In the genomic region with DNA sequence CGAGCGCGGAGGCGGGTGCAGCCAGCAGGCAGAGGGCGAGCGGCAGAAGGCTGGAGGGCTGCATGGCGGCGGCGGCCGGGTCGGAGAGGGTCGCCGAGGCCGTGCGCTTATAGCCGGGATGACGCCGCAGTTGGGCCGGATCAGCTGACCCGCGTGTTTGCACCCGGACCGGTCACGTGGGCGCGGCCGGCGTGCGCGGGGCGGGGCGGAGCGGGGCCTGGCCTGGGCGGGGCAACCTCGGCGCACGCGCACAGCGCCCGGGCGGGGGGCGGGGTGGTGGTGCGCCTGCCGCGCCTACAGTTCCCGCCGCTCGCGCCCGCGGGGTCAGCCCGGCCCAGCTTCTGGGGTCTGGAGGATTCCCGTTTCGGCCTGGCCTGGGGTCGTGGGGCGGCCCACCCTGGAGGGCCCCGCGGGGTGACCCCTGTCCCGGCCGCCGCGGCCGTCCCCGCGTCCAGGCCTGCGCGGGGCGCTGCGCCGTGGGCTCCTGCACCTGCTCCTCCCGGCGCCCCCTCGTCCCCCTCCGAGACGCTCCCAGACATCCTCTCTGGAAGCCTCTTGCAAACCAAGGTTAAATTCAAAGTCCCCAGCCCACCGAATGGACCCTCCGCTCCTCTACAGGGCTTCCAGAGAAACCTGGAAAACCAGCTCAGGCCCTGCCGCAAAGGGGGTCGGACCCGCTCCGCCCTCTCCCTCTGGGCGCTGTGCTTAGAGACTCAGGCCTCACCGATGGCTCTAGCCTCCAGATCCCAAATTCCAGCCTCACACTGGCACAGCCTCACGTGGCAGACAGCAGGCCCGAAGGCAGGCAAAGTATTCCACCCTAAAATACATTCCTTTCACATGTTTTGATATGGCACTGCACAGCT, we compare ENCODE assay signal across 1 cellular context.
TF ChIP-seq lines count a peak whose summit lies in the region.

TSS of gene CTSD (minus strand) at position 132 of the 866 bp plus-strand sequence. CDS start at position 64, 68 bp downstream.

TF ChIP-seq in K562, 482 proteins besides CTCF, POLR2A, EP300 and RAD21 (continued from another document and continues in another):
- TF ChIP-seq RFX5 (IDR thresholded peaks at IDR 0.05; ENCODE audit: low read depth, low read length) (no peak), ATF1 (CRISPR knock-in tag; IDR thresholded peaks at IDR 0.05) (no peak), ATF1 (tag; IDR thresholded peaks at IDR 0.05) (peak; percentile 22), SP2 (IDR thresholded peaks at IDR 0.05; ENCODE audit: extremely low read depth, low read depth, low read length, poor library complexity, severe bottlenecking) (no peak), GTF2B (IDR thresholded peaks at IDR 0.05; ENCODE audit: extremely low read depth, insufficient read length) (no peak), CCNT2 (IDR thresholded peaks at IDR 0.05; ENCODE audit: borderline replicate concordance, extremely low read depth, insufficient read length, low read depth, low read length) (peak; percentile 75), RBFOX2 (IDR thresholded peaks at IDR 0.05; ENCODE audit: low read depth, low read length) (peak; percentile 66), ZNF717 (CRISPR knock-in tag; IDR thresholded peaks at IDR 0.05) (no peak), NONO (IDR thresholded peaks at IDR 0.05; ENCODE audit: low read depth in 2 of 2, low read length in 1 of 2) (no peak), HNRNPK (IDR thresholded peaks at IDR 0.05; ENCODE audit: low read depth, low read length, poor library complexity, severe bottlenecking) (no peak), HMG20A (CRISPR knock-in tag; conservative IDR thresholded peaks at IDR 0.05) (no peak), NR3C1 (CRISPR knock-in tag; IDR thresholded peaks at IDR 0.05) (no peak), MBD2 (IDR thresholded peaks at IDR 0.05; ENCODE audit: borderline replicate concordance, low read depth) (no peak), CXXC5 (CRISPR knock-in tag; IDR thresholded peaks at IDR 0.05) (peak; percentile 94), E2F3 (CRISPR knock-in tag; IDR thresholded peaks at IDR 0.05) (peak; percentile 54; the same call in 1 of the 2 replicates), SRSF7 (optimal IDR thresholded peaks at IDR 0.05; ENCODE audit: low read depth, low read length) (no peak), PURB (CRISPR knock-in tag; IDR thresholded peaks at IDR 0.05; ENCODE audit: low read depth) (no peak), ELK3 (CRISPR knock-in tag; IDR thresholded peaks at IDR 0.05) (0 out of 2 replicates have a peak, but pooled peaks have one; percentile 18), SOX6 (IDR thresholded peaks at IDR 0.05) (no peak), SPI1 (IDR thresholded peaks at IDR 0.05; ENCODE audit: borderline replicate concordance, low read depth, low read length) (no peak), ZNF589 (CRISPR knock-in tag; IDR thresholded peaks at IDR 0.05; ENCODE audit: low read depth) (no peak), POLR2G (IDR thresholded peaks at IDR 0.05; ENCODE audit: low read depth, low read length) (peak; percentile 69), TRIM28 (IDR thresholded peaks at IDR 0.05) (no peak), CC2D1A (IDR thresholded peaks at IDR 0.05) (no peak), RB1 (IDR thresholded peaks at IDR 0.05; ENCODE audit: low read depth) (peak; percentile 92), TCF3 (CRISPR knock-in tag; IDR thresholded peaks at IDR 0.05) (no peak), CGGBP1 (CRISPR knock-in tag; IDR thresholded peaks at IDR 0.05) (no peak), FOXP1 (CRISPR knock-in tag; IDR thresholded peaks at IDR 0.05) (no peak), ZNF57 (CRISPR knock-in tag; IDR thresholded peaks at IDR 0.05) (0 out of 2 replicates have a peak, but pooled peaks have one; percentile 3), SIN3A (IDR thresholded peaks at IDR 0.05; ENCODE audit: borderline replicate concordance in 2 of 2, control insufficient read depth in 1 of 2, low read depth in 2 of 2, low read length in 2 of 2) (peak; percentile 35 to 82; a peak in 1 of 4 replicates), FOXK2 (conservative IDR thresholded peaks at IDR 0.05 in 1 of 2, IDR thresholded peaks at IDR 0.05 in 1 of 2; ENCODE audit: low read depth in 2 of 2) (peak; percentile 17 to 54; a peak in 2 of 4 replicates), HIVEP1 (CRISPR knock-in tag; IDR thresholded peaks at IDR 0.05) (no peak), GTF3C2 (IDR thresholded peaks at IDR 0.05; ENCODE audit: borderline replicate concordance, extremely low read depth, insufficient read length) (no peak), RBM17 (IDR thresholded peaks at IDR 0.05; ENCODE audit: borderline replicate concordance, low read depth, low read length) (no peak), USF2 (CRISPR knock-in tag; IDR thresholded peaks at IDR 0.05) (peak; percentile 94), ZNF24 (IDR thresholded peaks at IDR 0.05) (no peak), ZNF507 (tag; conservative IDR thresholded peaks at IDR 0.05) (no peak), KLF13 (tag; IDR thresholded peaks at IDR 0.05; ENCODE audit: borderline replicate concordance, low read depth) (0 out of 2 replicates have a peak, but pooled peaks have one; percentile 18), ZBTB7A (IDR thresholded peaks at IDR 0.05; ENCODE audit: borderline replicate concordance, control insufficient read depth, low read depth, low read length) (peak; percentile 73), KDM5B (IDR thresholded peaks at IDR 0.05; ENCODE audit: insufficient replicate concordance, low read depth, low read length) (peak; percentile 51), XRCC3 (IDR thresholded peaks at IDR 0.05) (no peak), NRF1 (conservative IDR thresholded peaks at IDR 0.05 in 1 of 2, IDR thresholded peaks at IDR 0.05 in 1 of 2) (peak; percentile 87), KDM1A (IDR thresholded peaks at IDR 0.05) (no peak), RNF2 (IDR thresholded peaks at IDR 0.05) (no peak), ZNF232 (CRISPR knock-in tag; IDR thresholded peaks at IDR 0.05) (no peak), JUND (IDR thresholded peaks at IDR 0.05; ENCODE audit: borderline replicate concordance, low read depth, low read length) (peak; percentile 51; the same call in 1 of the 2 replicates), JUND (tag; IDR thresholded peaks at IDR 0.05; ENCODE audit: borderline replicate concordance, low read depth, low read length) (no peak), NCOA6 (IDR thresholded peaks at IDR 0.05) (no peak), MYNN (IDR thresholded peaks at IDR 0.05) (no peak), MYNN (CRISPR knock-in tag; IDR thresholded peaks at IDR 0.05) (no peak), TRIM25 (IDR thresholded peaks at IDR 0.05; ENCODE audit: borderline replicate concordance) (no peak), EGR1 (conservative IDR thresholded peaks at IDR 0.05) (peak; percentile 23; the same call in 1 of the 2 replicates), HOXB6 (CRISPR knock-in tag; IDR thresholded peaks at IDR 0.05; ENCODE audit: borderline replicate concordance) (no peak)
- TF ChIP-seq, protein P1, sequence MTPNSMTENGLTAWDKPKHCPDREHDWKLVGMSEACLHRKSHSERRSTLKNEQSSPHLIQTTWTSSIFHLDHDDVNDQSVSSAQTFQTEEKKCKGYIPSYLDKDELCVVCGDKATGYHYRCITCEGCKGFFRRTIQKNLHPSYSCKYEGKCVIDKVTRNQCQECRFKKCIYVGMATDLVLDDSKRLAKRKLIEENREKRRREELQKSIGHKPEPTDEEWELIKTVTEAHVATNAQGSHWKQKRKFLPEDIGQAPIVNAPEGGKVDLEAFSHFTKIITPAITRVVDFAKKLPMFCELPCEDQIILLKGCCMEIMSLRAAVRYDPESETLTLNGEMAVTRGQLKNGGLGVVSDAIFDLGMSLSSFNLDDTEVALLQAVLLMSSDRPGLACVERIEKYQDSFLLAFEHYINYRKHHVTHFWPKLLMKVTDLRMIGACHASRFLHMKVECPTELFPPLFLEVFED (CRISPR knock-in tag; conservative IDR thresholded peaks at IDR 0.05), result no peak
- TF ChIP-seq, protein P2, sequence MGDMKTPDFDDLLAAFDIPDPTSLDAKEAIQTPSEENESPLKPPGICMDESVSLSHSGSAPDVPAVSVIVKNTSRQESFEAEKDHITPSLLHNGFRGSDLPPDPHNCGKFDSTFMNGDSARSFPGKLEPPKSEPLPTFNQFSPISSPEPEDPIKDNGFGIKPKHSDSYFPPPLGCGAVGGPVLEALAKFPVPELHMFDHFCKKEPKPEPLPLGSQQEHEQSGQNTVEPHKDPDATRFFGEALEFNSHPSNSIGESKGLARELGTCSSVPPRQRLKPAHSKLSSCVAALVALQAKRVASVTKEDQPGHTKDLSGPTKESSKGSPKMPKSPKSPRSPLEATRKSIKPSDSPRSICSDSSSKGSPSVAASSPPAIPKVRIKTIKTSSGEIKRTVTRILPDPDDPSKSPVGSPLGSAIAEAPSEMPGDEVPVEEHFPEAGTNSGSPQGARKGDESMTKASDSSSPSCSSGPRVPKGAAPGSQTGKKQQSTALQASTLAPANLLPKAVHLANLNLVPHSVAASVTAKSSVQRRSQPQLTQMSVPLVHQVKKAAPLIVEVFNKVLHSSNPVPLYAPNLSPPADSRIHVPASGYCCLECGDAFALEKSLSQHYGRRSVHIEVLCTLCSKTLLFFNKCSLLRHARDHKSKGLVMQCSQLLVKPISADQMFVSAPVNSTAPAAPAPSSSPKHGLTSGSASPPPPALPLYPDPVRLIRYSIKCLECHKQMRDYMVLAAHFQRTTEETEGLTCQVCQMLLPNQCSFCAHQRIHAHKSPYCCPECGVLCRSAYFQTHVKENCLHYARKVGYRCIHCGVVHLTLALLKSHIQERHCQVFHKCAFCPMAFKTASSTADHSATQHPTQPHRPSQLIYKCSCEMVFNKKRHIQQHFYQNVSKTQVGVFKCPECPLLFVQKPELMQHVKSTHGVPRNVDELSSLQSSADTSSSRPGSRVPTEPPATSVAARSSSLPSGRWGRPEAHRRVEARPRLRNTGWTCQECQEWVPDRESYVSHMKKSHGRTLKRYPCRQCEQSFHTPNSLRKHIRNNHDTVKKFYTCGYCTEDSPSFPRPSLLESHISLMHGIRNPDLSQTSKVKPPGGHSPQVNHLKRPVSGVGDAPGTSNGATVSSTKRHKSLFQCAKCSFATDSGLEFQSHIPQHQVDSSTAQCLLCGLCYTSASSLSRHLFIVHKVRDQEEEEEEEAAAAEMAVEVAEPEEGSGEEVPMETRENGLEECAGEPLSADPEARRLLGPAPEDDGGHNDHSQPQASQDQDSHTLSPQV (IDR thresholded peaks at IDR 0.05), result 0 out of 2 replicates have a peak, but pooled peaks have one; percentile 54
